ENCODE assay signal across 24 cellular contexts in the genomic region with DNA sequence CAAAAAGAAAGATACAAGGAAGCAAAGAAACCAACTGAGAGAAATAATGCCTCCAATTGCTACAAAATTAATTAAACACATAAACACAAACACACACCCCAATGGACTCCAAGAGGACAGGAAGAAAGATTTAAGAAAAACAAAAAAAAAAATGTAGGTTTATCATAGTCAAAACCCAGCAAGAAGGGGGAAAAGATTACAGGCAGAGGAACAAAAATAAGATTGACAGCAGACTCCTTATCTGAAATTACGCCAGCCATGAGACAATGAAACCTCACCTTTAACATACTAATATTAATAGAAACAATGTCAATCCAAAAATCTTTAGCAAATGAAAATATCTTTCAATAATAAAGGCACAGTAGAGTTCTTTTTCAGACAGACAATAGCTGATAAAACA.
DNase-seq lines count a peak whose midpoint lies in the region; ATAC-seq, FAIRE-seq and TF ChIP-seq lines count a peak whose summit lies in the region.
"Had no signal": no experiment of that assay in that cellular context is flagged by ENCODE, and none has a peak within 500 bp of the region (broad histone marks: within the 10 kb centered on the region; RNA-seq: fewer than 3 reads in every experiment).

No MANE protein-coding gene starts in this region.

- in situ Hi-C loops in HepG2 (cut with HindIII; ENCODE audit: extremely low pct_ligation_motif_present, low pct_unique_long_range_greater_than_20kb): no loop called here
- in situ Hi-C loops in GM13976 (cut with MboI; ENCODE audit: low sequenced_read_pairs, unreplicated experiment): no loop called here

- ATAC-seq in HepG2 (no peak), right lobe of liver (no peak)

- intact Hi-C loops in HepG2 (cut with micrococcal nuclease; ENCODE audit: unreplicated experiment) (no loop called here), right lobe of liver (cut with DNase I) (no loop called here)

- H2BK5ac ChIP-seq in mesenchymal stem cell (ENCODE audit: low read depth, low read length, poor library complexity, severe bottlenecking): no peak overlapping the region

- H2BK12ac ChIP-seq in mesenchymal stem cell (ENCODE audit: low read length in 2 of 2): no peak overlapping the region

- no peak overlapping the region for H2BK120ac ChIP-seq in mesenchymal stem cell (ENCODE audit: low read depth, low read length)

- H3K9me3 ChIP-seq in HepG2 (ENCODE audit: low read length) (no peaks in the 10 kb centered on the region), right lobe of liver (peaks cover 0 to 8% (median 0%) of the 10 kb centered on the region in 4 donors), mesenchymal stem cell (ENCODE audit: control insufficient read depth, low read length) (peaks cover 25% of the 10 kb centered on the region)
- H3K9me3 ChIP-seq: BE2C had no signal

- H2AK5ac ChIP-seq in mesenchymal stem cell (ENCODE audit: low read length, severe bottlenecking): no peak overlapping the region

- DNase-seq in HepG2 (ENCODE audit: low spot score) (no peak), right lobe of liver (no peak), Kasumi-1 (lab: John Stamatoyannopoulos, UW) (peak; percentile 10 to 16), amniotic epithelial cell (ENCODE audit: low read depth) (peak; percentile 7), mesenchymal stem cell (peak; percentile 6), GM13976 (ENCODE audit: low spot score) (no peak), HuH-7.5 (ENCODE audit: low spot score) (no peak), T-helper 1 cell (no peak)
- DNase-seq: ACHN; BE2C; C1 segment of cervical spinal cord; CD4-positive, CD25-positive, alpha-beta regulatory T cell; CD8-positive, alpha-beta memory T cell; COR-L47; DMS 273 treated with DMSO at 0.1 percent for 48 hours; DMS53; DND-41; EL; GOT3; H7; IMR-90; KBM-7 had no signal

- H2BK15ac ChIP-seq in mesenchymal stem cell (ENCODE audit: low read depth, poor library complexity, severe bottlenecking): no peak overlapping the region

- no peak overlapping the region for H3K4me3 ChIP-seq in HepG2 (replicated peaks in 1 of 3; ENCODE audit: insufficient read depth in 1 of 3, low read depth in 2 of 3, low read length in 3 of 3)
- H3K4me3 ChIP-seq in right lobe of liver: no peak overlapping the region
- H3K4me3 ChIP-seq in mesenchymal stem cell (ENCODE audit: insufficient read depth in 1 of 2, low read depth in 1 of 2, low read length in 2 of 2): peak overlapping the region in 1 of 2 experiments; percentile 26

- no peak overlapping the region for H3K23ac ChIP-seq in mesenchymal stem cell (ENCODE audit: low read length in 2 of 2)

- H3K9ac ChIP-seq in HepG2 (ENCODE audit: insufficient read depth, low read depth, low read length): no peak overlapping the region
- no peak overlapping the region for H3K9ac ChIP-seq in mesenchymal stem cell (ENCODE audit: low read length)

- peaks cover 15% of the 10 kb centered on the region for H3K79me1 ChIP-seq in mesenchymal stem cell (replicated peaks; ENCODE audit: low read length, poor library complexity, severe bottlenecking)

- no peak for TF ChIP-seq POLR2A in HepG2 (IDR thresholded peaks at IDR 0.05; ENCODE audit: insufficient read depth in 1 of 2, low read depth in 2 of 2, low read length in 2 of 2)
- TF ChIP-seq POLR2A in right lobe of liver (IDR thresholded peaks at IDR 0.05): no peak

- TF ChIP-seq EP300 in HepG2 (IDR thresholded peaks at IDR 0.05; ENCODE audit: low read depth in 2 of 2, low read length in 2 of 2) (no peak), HepG2 (CRISPR knock-in tag; IDR thresholded peaks at IDR 0.05; ENCODE audit: borderline replicate concordance) (no peak)

- H3K27me3 ChIP-seq in HepG2 (ENCODE audit: control insufficient read depth in 1 of 2, insufficient read depth in 2 of 2, low read length in 2 of 2) (no peaks in the 10 kb centered on the region), right lobe of liver (no peaks in the 10 kb centered on the region), mesenchymal stem cell (ENCODE audit: control insufficient read depth in 1 of 2, insufficient read depth in 1 of 2, low read length in 2 of 2) (no peaks in the 10 kb centered on the region)
- H3K27me3 ChIP-seq: BE2C had no signal

- H4K8ac ChIP-seq in mesenchymal stem cell (ENCODE audit: low read length): no peak overlapping the region

- H3K79me2 ChIP-seq in HepG2 (ENCODE audit: insufficient read depth, low read length): no peaks in the 10 kb centered on the region

- no peak overlapping the region for H4K91ac ChIP-seq in mesenchymal stem cell (ENCODE audit: low read length)

- CTCF ChIA-PET in HepG2 (lab: Yijun Ruan, JAX; ENCODE audit: low intra/inter-chr PET ratio, low total read pairs): no interaction called here

- POLR2A ChIA-PET in HepG2 (lab: Yijun Ruan, JAX): no interaction called here

- H3K14ac ChIP-seq in mesenchymal stem cell (ENCODE audit: low read length in 2 of 2): no peak overlapping the region

- H3K36me3 ChIP-seq in HepG2 (replicated peaks in 1 of 2; ENCODE audit: control insufficient read depth in 1 of 2, insufficient read depth in 2 of 2, low read length in 2 of 2): no peaks in the 10 kb centered on the region
- H3K36me3 ChIP-seq in right lobe of liver: no peaks in the 10 kb centered on the region
- peaks cover 2 to 3% of the 10 kb centered on the region in 2 experiments for H3K36me3 ChIP-seq in mesenchymal stem cell (ENCODE audit: control insufficient read depth in 1 of 2, insufficient read depth in 2 of 2, low read depth in 1 of 2, low read length in 2 of 2)
- H3K36me3 ChIP-seq: BE2C had no signal

- H3K4me2 ChIP-seq in HepG2 (ENCODE audit: low read depth, low read length): no peak overlapping the region
- H3K4me2 ChIP-seq in mesenchymal stem cell (ENCODE audit: low read length, poor library complexity, severe bottlenecking): no peak overlapping the region

- BruUV-seq in HepG2 (replicated peaks; lab: Mats Ljungman, UMichigan): no TSS peak

- H2AFZ ChIP-seq in HepG2 (ENCODE audit: low read length) (no peak overlapping the region), mesenchymal stem cell (ENCODE audit: low read depth, low read length) (no peak overlapping the region)

- H3K18ac ChIP-seq in mesenchymal stem cell (ENCODE audit: low read depth in 1 of 2, low read length in 2 of 2): no peak overlapping the region

- H3K4me1 ChIP-seq in HepG2 (ENCODE audit: insufficient read depth, low read length) (no peaks in the 10 kb centered on the region), right lobe of liver (no peaks in the 10 kb centered on the region), mesenchymal stem cell (ENCODE audit: control insufficient read depth, insufficient read depth, low read depth, low read length) (peaks cover 1% of the 10 kb centered on the region)
- H3K4me1 ChIP-seq: BE2C had no signal

- FAIRE-seq in HepG2 (lab: Jason Lieb, UNC): no peak
- FAIRE-seq: GM12891, GM18507 had no signal

- H3K27ac ChIP-seq in HepG2 (ENCODE audit: extremely low read length, insufficient read depth, low read length) (no peak overlapping the region), right lobe of liver (no peak overlapping the region), mesenchymal stem cell (ENCODE audit: low read length, poor library complexity, severe bottlenecking) (no peak overlapping the region)

- H4K20me1 ChIP-seq in HepG2 (ENCODE audit: insufficient read depth, low read length): no peaks in the 10 kb centered on the region

- 97% methylated on average over 1 of the region's 1 CpG for WGBS in HepG2 (ENCODE audit: low lambda C conversion rate)
- 90% methylated on average over 1 of the region's 1 CpG for WGBS in right lobe of liver (ENCODE audit: insufficient coverage, low coverage, low lambda C conversion rate, missing lambda C conversion rate)
- WGBS in mesenchymal stem cell: no CpG with 5 or more reads among the region's 1 CpG

- TF ChIP-seq CTCF in HepG2 (CRISPR knock-in tag; IDR thresholded peaks at IDR 0.05) (no peak), right lobe of liver (IDR thresholded peaks at IDR 0.05) (no peak), GM13976 (IDR thresholded peaks at IDR 0.05; ENCODE audit: borderline replicate concordance, control extremely low read depth, extremely low read depth, insufficient read depth, missing control alignments) (no peak)

- TF ChIP-seq RAD21 in HepG2 (CRISPR knock-in tag; IDR thresholded peaks at IDR 0.05): no peak

- H3K4ac ChIP-seq in mesenchymal stem cell (ENCODE audit: low read depth in 1 of 2, low read length in 2 of 2): no peak overlapping the region

TF ChIP-seq in HepG2, 621 proteins besides CTCF, POLR2A, EP300 and RAD21:
- no peak for TF ChIP-seq GTF3A (CRISPR knock-in tag; conservative IDR thresholded peaks at IDR 0.05)
- TF ChIP-seq ZNF124 (CRISPR knock-in tag; IDR thresholded peaks at IDR 0.05): no peak
- no peak for TF ChIP-seq ZNF512 (CRISPR knock-in tag; IDR thresholded peaks at IDR 0.05)
- peak; percentile 99 for TF ChIP-seq ZNF317 (CRISPR knock-in tag; IDR thresholded peaks at IDR 0.05)
- no peak for TF ChIP-seq HNF4A (CRISPR knock-in tag; IDR thresholded peaks at IDR 0.05)
- TF ChIP-seq, protein P1, sequence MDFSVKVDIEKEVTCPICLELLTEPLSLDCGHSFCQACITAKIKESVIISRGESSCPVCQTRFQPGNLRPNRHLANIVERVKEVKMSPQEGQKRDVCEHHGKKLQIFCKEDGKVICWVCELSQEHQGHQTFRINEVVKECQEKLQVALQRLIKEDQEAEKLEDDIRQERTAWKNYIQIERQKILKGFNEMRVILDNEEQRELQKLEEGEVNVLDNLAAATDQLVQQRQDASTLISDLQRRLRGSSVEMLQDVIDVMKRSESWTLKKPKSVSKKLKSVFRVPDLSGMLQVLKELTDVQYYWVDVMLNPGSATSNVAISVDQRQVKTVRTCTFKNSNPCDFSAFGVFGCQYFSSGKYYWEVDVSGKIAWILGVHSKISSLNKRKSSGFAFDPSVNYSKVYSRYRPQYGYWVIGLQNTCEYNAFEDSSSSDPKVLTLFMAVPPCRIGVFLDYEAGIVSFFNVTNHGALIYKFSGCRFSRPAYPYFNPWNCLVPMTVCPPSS (IDR thresholded peaks at IDR 0.05): no peak

Comparison
In these comparisons a context has a peak if more than half of its experiments do, and no peak if none do; other contexts are left out.
1. DNase-seq: peak in Kasumi-1 (2 of 2), amniotic epithelial cell (single experiment) and mesenchymal stem cell (single experiment); none in HepG2 (single experiment), right lobe of liver (0 of 3), GM13976 (single experiment), HuH-7.5 (single experiment) and T-helper 1 cell (0 of 5).